In genomic region chr11:35617316-35617686, GRCh38 we compare ENCODE assay signal across 10 cellular contexts. TPM values are rescaled to one million over a fixed set of nuclear protein-coding genes. Genes with fewer than 3 reads are reported as not detected.
A peak's percentile ranks its signal among the peaks of the same experiment; 100 is the strongest.
DNase-seq lines count a peak whose midpoint lies in the region; ATAC-seq, FAIRE-seq and TF ChIP-seq lines count a peak whose summit lies in the region.
"Had no signal": no experiment of that assay in that cellular context is flagged by ENCODE, and none has a peak within 500 bp of the region (broad histone marks: within the 10 kb centered on the region; RNA-seq: fewer than 3 reads in every experiment).

No MANE protein-coding gene starts in this region.

- H3K4me1 ChIP-seq in HepG2 (ENCODE audit: insufficient read depth, low read length) (peaks cover 7% of the 10 kb centered on the region; the same call in 1 of the 2 replicates), right lobe of liver (peaks cover 0 to 22% (median 4%) of the 10 kb centered on the region in 4 donors), mammary epithelial cell (ENCODE audit: insufficient read depth, low read length) (peaks cover 48% of the 10 kb centered on the region), mucosa of rectum (ENCODE audit: control insufficient read depth in 2 of 2, insufficient read depth in 2 of 2, low read length in 2 of 2) (peaks cover 14 to 17% of the 10 kb centered on the region in 2 donors), uterus (no peaks in the 10 kb centered on the region), ovary (ENCODE audit: insufficient read depth) (peaks cover 4% of the 10 kb centered on the region)

- TF ChIP-seq RAD21 in HepG2 (CRISPR knock-in tag; IDR thresholded peaks at IDR 0.05) = no peak

- H3K4me3 ChIP-seq in HepG2 (replicated peaks in 1 of 3; ENCODE audit: insufficient read depth in 1 of 3, low read depth in 2 of 3, low read length in 3 of 3) = no peak overlapping the region
- H3K4me3 ChIP-seq in right lobe of liver = no peak overlapping the region
- peak overlapping the region; percentile 48 to 91 (median 73) for H3K4me3 ChIP-seq in mammary epithelial cell (replicated peaks in 1 of 3; ENCODE audit: insufficient read depth in 1 of 3, low read depth in 2 of 3, low read length in 3 of 3)
- H3K4me3 ChIP-seq in mucosa of rectum (ENCODE audit: low read length in 2 of 2) = peak overlapping the region; percentile 44 to 65
- H3K4me3 ChIP-seq in uterus = peak overlapping the region in 1 of 2 donors; percentile 56
- no peak overlapping the region for H3K4me3 ChIP-seq in ovary

- no peak for TF ChIP-seq EP300 in HepG2 (IDR thresholded peaks at IDR 0.05; ENCODE audit: low read depth in 2 of 2, low read length in 2 of 2)
- no peak for TF ChIP-seq EP300 in HepG2 (CRISPR knock-in tag; IDR thresholded peaks at IDR 0.05; ENCODE audit: borderline replicate concordance)
- no peak for TF ChIP-seq EP300 in ovary (IDR thresholded peaks at IDR 0.05)

- H4K20me1 ChIP-seq in HepG2 (ENCODE audit: insufficient read depth, low read length) = no peaks in the 10 kb centered on the region
- H4K20me1 ChIP-seq in mammary epithelial cell (ENCODE audit: insufficient read depth, low read length) = no peaks in the 10 kb centered on the region

- 60% methylated on average over 7 of the region's 7 CpGs for WGBS in HepG2 (ENCODE audit: low lambda C conversion rate)
- 57% methylated on average over 7 of the region's 7 CpGs for WGBS in right lobe of liver (ENCODE audit: insufficient coverage, low coverage, low lambda C conversion rate, missing lambda C conversion rate)
- 62% methylated on average over 7 of the region's 7 CpGs for WGBS in mammary epithelial cell (ENCODE audit: low coverage, missing lambda C conversion rate)
- 53 to 58% (median 57%) methylated on average over 7 of the region's 7 CpGs for WGBS in ovary, 3 donors

- dilution Hi-C loops in mammary epithelial cell (cut with HindIII; ENCODE audit: low sequenced_read_pairs) = no loop called here

- H3K9ac ChIP-seq in HepG2 (ENCODE audit: insufficient read depth, low read depth, low read length) (no peak overlapping the region), mammary epithelial cell (ENCODE audit: insufficient read depth, low read length) (peak overlapping the region; percentile 35), mucosa of rectum (ENCODE audit: low read depth in 1 of 2, low read length in 2 of 2) (peak overlapping the region in 1 of 2 donors; percentile 24)

- BruUV-seq in HepG2 (replicated peaks; lab: Mats Ljungman, UMichigan) (no TSS peak), mammary epithelial cell (replicated peaks; lab: Mats Ljungman, UMichigan) (no TSS peak)

- intact Hi-C loops in HepG2 (cut with micrococcal nuclease; ENCODE audit: unreplicated experiment) (loop anchor here (5.0 to 10.0 kb wide), 2 partner anchors 98 to 325 kb away; partner anchors contain the start of gene LDLRAD3), right lobe of liver (cut with DNase I) (loop anchor here (5.0 to 10.0 kb wide), 5 partner anchors 198 to 648 kb away; no protein-coding TSS in a partner anchor), mammary epithelial cell (cut with micrococcal nuclease) (loop anchor here (1.0 to 10.0 kb wide), 3 partner anchors 153 to 858 kb away; no protein-coding TSS in a partner anchor), uterus (cut with DNase I; ENCODE audit: low total_unique reads) (loop anchor here (5.0 kb wide), 2 partner anchors 510 to 640 kb away; no protein-coding TSS in a partner anchor), ovary (cut with DNase I) (loop anchor here (2.0 to 10.0 kb wide), 8 partner anchors 45 to 878 kb away; partner anchors contain the start of gene TRIM44 (in 1 of the 4))

- H3K4me2 ChIP-seq in HepG2 (ENCODE audit: low read depth, low read length) (peak overlapping the region; percentile 76), mammary epithelial cell (ENCODE audit: insufficient read depth, low read depth, low read length) (peak overlapping the region; percentile 95)

- DNase-seq in HepG2 (ENCODE audit: low spot score) = no peak
- DNase-seq in right lobe of liver = no peak
- no peak for DNase-seq in mammary epithelial cell
- DNase-seq in uterus = no peak
- DNase-seq in ovary = no peak
- DNase-seq in CD1c-positive myeloid dendritic cell (ENCODE audit: extremely low spot score) = no peak

- no peak for TF ChIP-seq POLR2A in HepG2 (IDR thresholded peaks at IDR 0.05; ENCODE audit: insufficient read depth in 1 of 2, low read depth in 2 of 2, low read length in 2 of 2)
- no peak for TF ChIP-seq POLR2A in right lobe of liver (IDR thresholded peaks at IDR 0.05)
- TF ChIP-seq POLR2A in uterus (IDR thresholded peaks at IDR 0.05) = no peak
- no peak for TF ChIP-seq POLR2A in ovary (IDR thresholded peaks at IDR 0.05)

- no peak overlapping the region for H3K27ac ChIP-seq in HepG2 (ENCODE audit: extremely low read length, insufficient read depth, low read length)
- H3K27ac ChIP-seq in right lobe of liver = no peak overlapping the region
- H3K27ac ChIP-seq in mammary epithelial cell (ENCODE audit: insufficient read depth, low read depth, low read length) = peak overlapping the region; percentile 80
- no peak overlapping the region for H3K27ac ChIP-seq in mucosa of rectum (ENCODE audit: low read depth in 2 of 2, low read length in 2 of 2)
- H3K27ac ChIP-seq in uterus = peak overlapping the region; percentile 82 to 92
- H3K27ac ChIP-seq in ovary = peak overlapping the region in 1 of 2 donors; percentile 54

- FAIRE-seq in HepG2 (lab: Jason Lieb, UNC) = no peak
- FAIRE-seq: bronchial epithelial cell had no signal

- CTCF ChIA-PET in HepG2 (lab: Yijun Ruan, JAX; ENCODE audit: low intra/inter-chr PET ratio, low total read pairs) = interaction anchor here (2.6 to 2.7 kb wide), 2 partner anchors 514 to 649 kb away, joined by 11 to 23 read pairs; no protein-coding TSS in a partner anchor
- CTCF ChIA-PET in mammary epithelial cell (lab: Charles Lee; ENCODE audit: low non-redundant PET) = interaction anchor here (0.6 kb wide), 1 partner anchor 205 kb away, joined by 5 read pairs; no protein-coding TSS in a partner anchor

- ATAC-seq in HepG2 = no peak
- ATAC-seq in right lobe of liver = no peak
- no peak for ATAC-seq in HG02884 (IDR thresholded peaks at IDR 0.05; ENCODE audit: unreplicated experiment)

- in situ Hi-C loops in HepG2 (cut with HindIII; ENCODE audit: extremely low pct_ligation_motif_present, low pct_unique_long_range_greater_than_20kb) (loop anchor here (5.0 to 25.0 kb wide), 4 partner anchors 205 to 870 kb away; no protein-coding TSS in a partner anchor), mammary epithelial cell (cut with MboI; ENCODE audit: low sequenced_read_pairs in 2 of 2) (loop anchor here (5.0 to 25.0 kb wide), 5 partner anchors 195 to 658 kb away; no protein-coding TSS in a partner anchor)

- H3K9me3 ChIP-seq in HepG2 (ENCODE audit: low read length) = no peaks in the 10 kb centered on the region
- H3K9me3 ChIP-seq in right lobe of liver = no peaks in the 10 kb centered on the region
- no peaks in the 10 kb centered on the region for H3K9me3 ChIP-seq in mammary epithelial cell (replicated peaks; ENCODE audit: insufficient read depth, low read length)
- no peaks in the 10 kb centered on the region for H3K9me3 ChIP-seq in mucosa of rectum (ENCODE audit: control insufficient read depth in 2 of 2, low read length in 2 of 2)
- H3K9me3 ChIP-seq in uterus = no peaks in the 10 kb centered on the region
- H3K9me3 ChIP-seq in ovary = no peaks in the 10 kb centered on the region

- no peak for TF ChIP-seq CTCF in HepG2 (CRISPR knock-in tag; IDR thresholded peaks at IDR 0.05)
- no peak for TF ChIP-seq CTCF in right lobe of liver (IDR thresholded peaks at IDR 0.05)
- no peak for TF ChIP-seq CTCF in mammary epithelial cell (conservative IDR thresholded peaks at IDR 0.05 in 1 of 2, IDR thresholded peaks at IDR 0.05 in 1 of 2; ENCODE audit: extremely low read depth in 1 of 2, insufficient read depth in 1 of 2, low read depth in 1 of 2, low read length in 2 of 2)
- no peak for TF ChIP-seq CTCF in uterus (IDR thresholded peaks at IDR 0.05)
- no peak for TF ChIP-seq CTCF in ovary (IDR thresholded peaks at IDR 0.05)

- H3K79me2 ChIP-seq in HepG2 (ENCODE audit: insufficient read depth, low read length) (no peaks in the 10 kb centered on the region), mammary epithelial cell (ENCODE audit: insufficient read depth, low read length) (peaks cover 35% of the 10 kb centered on the region)

- no peaks in the 10 kb centered on the region for H3K36me3 ChIP-seq in HepG2 (replicated peaks in 1 of 2; ENCODE audit: control insufficient read depth in 1 of 2, insufficient read depth in 2 of 2, low read length in 2 of 2)
- H3K36me3 ChIP-seq in right lobe of liver = no peaks in the 10 kb centered on the region
- H3K36me3 ChIP-seq in mammary epithelial cell (ENCODE audit: insufficient read depth, low read length) = no peaks in the 10 kb centered on the region
- no peaks in the 10 kb centered on the region for H3K36me3 ChIP-seq in mucosa of rectum (ENCODE audit: control insufficient read depth in 2 of 2, insufficient read depth in 2 of 2, low read length in 2 of 2)
- no peaks in the 10 kb centered on the region for H3K36me3 ChIP-seq in uterus
- no peaks in the 10 kb centered on the region for H3K36me3 ChIP-seq in ovary

- no peak overlapping the region for H2AFZ ChIP-seq in HepG2 (ENCODE audit: low read length)
- peak overlapping the region; percentile 75 for H2AFZ ChIP-seq in mammary epithelial cell (ENCODE audit: low read depth, low read length)

- H3K27me3 ChIP-seq in HepG2 (ENCODE audit: control insufficient read depth in 1 of 2, insufficient read depth in 2 of 2, low read length in 2 of 2) (peaks cover 1 to 25% of the 10 kb centered on the region in 2 experiments; a peak in 4 of 5 replicates), right lobe of liver (peaks cover 0 to 5% of the 10 kb centered on the region in 2 donors), mammary epithelial cell (ENCODE audit: insufficient read depth, low read length) (no peaks in the 10 kb centered on the region), mucosa of rectum (ENCODE audit: control insufficient read depth in 2 of 2, insufficient read depth in 2 of 2, low read length in 2 of 2) (peaks cover 28 to 48% of the 10 kb centered on the region in 2 donors), uterus (no peaks in the 10 kb centered on the region), ovary (no peaks in the 10 kb centered on the region)

- POLR2A ChIA-PET in HepG2 (lab: Yijun Ruan, JAX) = no interaction called here

RNA-seq across cellular contexts. Expression of gene FJX1, which starts 1.0 kb away (rescaled TPM):
- total RNA-seq in HepG2 (2016; rRNA removed; fragmentation: Illumina TruSeq; extraction: Trizol) (0.44 and 0.82 TPM in 2 replicates), right lobe of liver (1 to 10 TPM in 5 of 6 experiments, under 1 TPM in 1; 0.79 to 4.2 (median 1.3) TPM), mammary epithelial cell (10 to 100 TPM; 38.5 to 53.8 TPM), uterus (10 to 100 TPM in 1 of 4 donors, 1 to 10 TPM in 3; 2.1 to 48.5 (median 5.6) TPM), ovary (10 to 100 TPM in 3 of 7 donors, 1 to 10 TPM in 4; 6.4 to 40.2 (median 9.4) TPM)
- 0.10 and 0.26 TPM in 2 replicates for total RNA-seq in HepG2 (2016; cell fraction: cytosol; rRNA removed; fragmentation: Illumina TruSeq; extraction: Trizol; ENCODE audit: low read depth)
- total RNA-seq in HepG2 (2016; cell fraction: insoluble cytoplasmic fraction; rRNA removed; fragmentation: Illumina TruSeq; extraction: Trizol) = 0.42 and 0.91 TPM in 2 replicates
- total RNA-seq in HepG2 (2016; cell fraction: membrane; rRNA removed; fragmentation: Illumina TruSeq; extraction: Trizol) = 0.37 and 0.38 TPM in 2 replicates
- total RNA-seq in HepG2 (2016; cell fraction: nucleus; rRNA removed; fragmentation: Illumina TruSeq; extraction: Trizol) = 0.53 and 0.71 TPM in 2 replicates
- polyA plus RNA-seq in HepG2 (2011; rRNA removed) (0.10 and 0.40 TPM in 2 replicates), mammary epithelial cell (20.4 TPM), ovary (1 to 10 TPM; 5.5 TPM)
- polyA plus RNA-seq in HepG2 (2011; cell fraction: cytosol; rRNA removed) = 0.19 and 0.25 TPM in 2 replicates
- polyA plus RNA-seq in HepG2 (2011; cell fraction: nucleus; rRNA removed) = 0.36 and 0.39 TPM in 2 replicates
- 0.11 and 0.40 TPM in 2 replicates for polyA plus RNA-seq in HepG2 (2012)
- polyA plus RNA-seq in HepG2 (2016; cell fraction: cytosol; fragmentation: Illumina TruSeq; extraction: Trizol; ENCODE audit: low read depth) = 0.05 TPM in 1 of 2 replicates, not detected in the other
- polyA plus RNA-seq in HepG2 (2016; cell fraction: insoluble cytoplasmic fraction; fragmentation: Illumina TruSeq; extraction: Trizol; ENCODE audit: low read depth) = 0.43 and 0.65 TPM in 2 replicates
- 0.24 and 0.30 TPM in 2 replicates for polyA plus RNA-seq in HepG2 (2016; cell fraction: membrane; fragmentation: Illumina TruSeq; extraction: Trizol; ENCODE audit: low read depth)
- polyA plus RNA-seq in HepG2 (2016; cell fraction: nucleus; fragmentation: Illumina TruSeq; extraction: Trizol; ENCODE audit: insufficient read depth, low read depth) = 0.75 and 1.6 TPM in 2 replicates
- 0.38 and 4.6 TPM in 2 replicates for polyA minus RNA-seq in HepG2 (2011; rRNA and poly(A)+ RNA removed; ENCODE audit: low replicate concordance)
- polyA minus RNA-seq in HepG2 (2011; cell fraction: cytosol; rRNA and poly(A)+ RNA removed) = 0.44 TPM in 1 of 2 replicates, not detected in the other
- polyA minus RNA-seq in HepG2 (2011; cell fraction: nucleus; rRNA and poly(A)+ RNA removed) = 0.25 and 0.26 TPM in 2 replicates
- polyA minus RNA-seq in mammary epithelial cell = 12.6 TPM
- total RNA-seq: mononuclear cell had no signal

RNA-seq across cellular contexts. Expression of gene TRIM44, which starts 45.3 kb away (rescaled TPM):
- total RNA-seq in HepG2 (2016; rRNA removed; fragmentation: Illumina TruSeq; extraction: Trizol) = 22.7 and 25.6 TPM in 2 replicates
- 1.0 and 1.4 TPM in 2 replicates for total RNA-seq in HepG2 (2016; cell fraction: cytosol; rRNA removed; fragmentation: Illumina TruSeq; extraction: Trizol; ENCODE audit: low read depth)
- total RNA-seq in HepG2 (2016; cell fraction: insoluble cytoplasmic fraction; rRNA removed; fragmentation: Illumina TruSeq; extraction: Trizol) = 20.8 and 25.6 TPM in 2 replicates
- total RNA-seq in HepG2 (2016; cell fraction: membrane; rRNA removed; fragmentation: Illumina TruSeq; extraction: Trizol) = 5.2 and 7.4 TPM in 2 replicates
- total RNA-seq in HepG2 (2016; cell fraction: nucleus; rRNA removed; fragmentation: Illumina TruSeq; extraction: Trizol) = 14.3 and 15.2 TPM in 2 replicates
- polyA plus RNA-seq in HepG2 (2011; rRNA removed) = 50.3 and 51.3 TPM in 2 replicates
- polyA plus RNA-seq in HepG2 (2011; cell fraction: cytosol; rRNA removed) = 24.6 and 38.2 TPM in 2 replicates
- polyA plus RNA-seq in HepG2 (2011; cell fraction: nucleus; rRNA removed) = 51.2 and 70.4 TPM in 2 replicates
- 34.4 and 35.4 TPM in 2 replicates for polyA plus RNA-seq in HepG2 (2012)
- 2.4 and 2.5 TPM in 2 replicates for polyA plus RNA-seq in HepG2 (2016; cell fraction: cytosol; fragmentation: Illumina TruSeq; extraction: Trizol; ENCODE audit: low read depth)
- 24.9 and 32.9 TPM in 2 replicates for polyA plus RNA-seq in HepG2 (2016; cell fraction: insoluble cytoplasmic fraction; fragmentation: Illumina TruSeq; extraction: Trizol; ENCODE audit: low read depth)
- polyA plus RNA-seq in HepG2 (2016; cell fraction: membrane; fragmentation: Illumina TruSeq; extraction: Trizol; ENCODE audit: low read depth) = 7.1 and 7.9 TPM in 2 replicates
- 20.8 and 29.6 TPM in 2 replicates for polyA plus RNA-seq in HepG2 (2016; cell fraction: nucleus; fragmentation: Illumina TruSeq; extraction: Trizol; ENCODE audit: insufficient read depth, low read depth)
- 53.2 and 117 TPM in 2 replicates for polyA minus RNA-seq in HepG2 (2011; rRNA and poly(A)+ RNA removed; ENCODE audit: low replicate concordance)
- polyA minus RNA-seq in HepG2 (2011; cell fraction: cytosol; rRNA and poly(A)+ RNA removed) = 26.8 and 39.3 TPM in 2 replicates
- 23.8 and 32.2 TPM in 2 replicates for polyA minus RNA-seq in HepG2 (2011; cell fraction: nucleus; rRNA and poly(A)+ RNA removed)
- 10 to 100 TPM; 13.9 to 37.1 (median 31.9) TPM for total RNA-seq in right lobe of liver
- 10 to 100 TPM; 27.7 to 55.7 TPM for total RNA-seq in mammary epithelial cell
- polyA plus RNA-seq in mammary epithelial cell = 46.0 TPM
- polyA minus RNA-seq in mammary epithelial cell = 211 TPM
- 10 to 100 TPM; 16.1 to 65.3 (median 40.4) TPM for total RNA-seq in uterus
- total RNA-seq in ovary = 10 to 100 TPM; 13.0 to 54.6 (median 45.7) TPM
- polyA plus RNA-seq in ovary = 10 to 100 TPM in 1 of 2 donors, 1 to 10 TPM in 1; 9.9 to 50.0 TPM

Comparison
In these comparisons a context has a peak if more than half of its experiments do, and no peak if none do; other contexts are left out.
1. H3K27ac ChIP-seq: peak in mammary epithelial cell (single experiment) and uterus (2 of 2); none in HepG2 (single experiment), right lobe of liver (0 of 3) and mucosa of rectum (0 of 2).
2. H3K4me3 ChIP-seq: peak in mammary epithelial cell (3 of 3) and mucosa of rectum (2 of 2); none in HepG2 (0 of 3), right lobe of liver (0 of 3) and ovary (single experiment).